ENCODE assay signal across 8 cellular contexts in genomic region chr4:38177792-38178665, GRCh38.
DNase-seq lines count a peak whose midpoint lies in the region; ATAC-seq, FAIRE-seq and TF ChIP-seq lines count a peak whose summit lies in the region.

No MANE protein-coding gene starts in this region.

- H3K9me3 ChIP-seq in Caco-2 (no peaks in the 10 kb centered on the region), body of pancreas (no peaks in the 10 kb centered on the region)

- BruUV-seq in Caco-2 (replicated peaks; lab: Mats Ljungman, UMichigan), result no TSS peak

- H3K4me1 ChIP-seq in Caco-2 (0 out of 2 replicates have a peak, but pooled peaks cover 3% of the 10 kb centered on the region), body of pancreas (peaks cover 24% of the 10 kb centered on the region)

- CTCF ChIA-PET in Caco-2 (lab: Charles Lee), result no interaction called here

- no peak for TF ChIP-seq POLR2A in body of pancreas (IDR thresholded peaks at IDR 0.05)
- TF ChIP-seq POLR2A in GM12892 (IDR thresholded peaks at IDR 0.05; ENCODE audit: low read depth, low read length), result no peak

- no peak for DNase-seq in Caco-2
- DNase-seq in SW480 (ENCODE audit: low spot score), result peak; percentile 58
- DNase-seq in body of pancreas, result peak; percentile 89 to 95 (median 94)
- DNase-seq in natural killer cell, result peak; percentile 29
- DNase-seq in AG08395 (ENCODE audit: low spot score), result no peak
- DNase-seq in pons (ENCODE audit: low spot score), result no peak
- no peak for DNase-seq in GM12892 (ENCODE audit: insufficient read length)
- no peak for DNase-seq in NCI-H446 (lab: John Stamatoyannopoulos, UW)

- no peak for FAIRE-seq in GM12892 (lab: Jason Lieb, UNC)

- no peaks in the 10 kb centered on the region for H3K36me3 ChIP-seq in Caco-2 (ENCODE audit: control insufficient read depth, insufficient read depth, low read length)
- no peaks in the 10 kb centered on the region for H3K36me3 ChIP-seq in body of pancreas (replicated peaks in 1 of 2; ENCODE audit: insufficient read depth in 1 of 2, low read depth in 2 of 2)

- H3K27ac Mint-ChIP-seq in Caco-2 (ENCODE audit: unreplicated experiment) (peak overlapping the region; percentile 26), natural killer cell (peak overlapping the region in 1 of 2 donors; percentile 79)

- H3K4me1 Mint-ChIP-seq in Caco-2 (ENCODE audit: low read depth, unreplicated experiment) (peaks cover 7% of the 10 kb centered on the region), natural killer cell (peaks cover 38 to 43% of the 10 kb centered on the region in 2 donors)

- peak; percentile 88 for ATAC-seq in body of pancreas
- peak; percentile 53 to 62 (median 62) for ATAC-seq in natural killer cell

- H3K9me3 Mint-ChIP-seq in Caco-2 (ENCODE audit: unreplicated experiment) (no peaks in the 10 kb centered on the region), natural killer cell (no peaks in the 10 kb centered on the region)

- 42 to 47% methylated on average over 9 of the region's 9 CpGs for WGBS in body of pancreas, 2 donors

- H3K27me3 ChIP-seq in Caco-2 (replicated peaks; ENCODE audit: control insufficient read depth, insufficient read depth, low read length), result no peaks in the 10 kb centered on the region
- no peaks in the 10 kb centered on the region for H3K27me3 ChIP-seq in body of pancreas

- H3K36me3 Mint-ChIP-seq in Caco-2 (ENCODE audit: insufficient read depth, unreplicated experiment) (no peaks in the 10 kb centered on the region), natural killer cell (no peaks in the 10 kb centered on the region)

- H3K27me3 Mint-ChIP-seq in Caco-2 (ENCODE audit: insufficient read depth, unreplicated experiment) (no peaks in the 10 kb centered on the region), natural killer cell (ENCODE audit: low read depth in 2 of 2) (peaks cover 2 to 7% of the 10 kb centered on the region in 2 donors)

- POLR2A ChIA-PET in Caco-2 (lab: Charles Lee), result no interaction called here

- H3K4me3 ChIP-seq in Caco-2 (ENCODE audit: low read depth, low read length), result no peak overlapping the region
- H3K4me3 ChIP-seq in body of pancreas, result no peak overlapping the region

- H3K27ac ChIP-seq in body of pancreas, result peak overlapping the region; percentile 80 to 92 (median 88)

- H3K4me3 Mint-ChIP-seq in Caco-2 (ENCODE audit: unreplicated experiment), result no peak overlapping the region
- peak overlapping the region; percentile 78 for H3K4me3 Mint-ChIP-seq in natural killer cell

- intact Hi-C loops in Caco-2 (cut with micrococcal nuclease; ENCODE audit: unreplicated experiment) (loop anchor here (2.0 kb wide), 1 partner anchor 141 kb away; no protein-coding TSS in a partner anchor), body of pancreas (cut with DNase I) (loop anchor here (10.0 kb wide), 1 partner anchor 103 kb away; no protein-coding TSS in a partner anchor), natural killer cell (cut with micrococcal nuclease) (loop anchor here (1.0 to 5.0 kb wide), 3 partner anchors 46 to 679 kb away; partner anchors contain the start of gene TLR6)

- TF ChIP-seq CTCF in Caco-2 (IDR thresholded peaks at IDR 0.05; ENCODE audit: insufficient read depth in 1 of 2, low read depth in 1 of 2, low read length in 1 of 2, severe bottlenecking in 1 of 2, unreplicated experiment in 1 of 2) (no peak), body of pancreas (IDR thresholded peaks at IDR 0.05) (peak in 1 of 7 experiments; percentile 13), natural killer cell (IDR thresholded peaks at IDR 0.05) (no peak)

Comparison
In these comparisons a context has a peak if more than half of its experiments do, and no peak if none do; other contexts are left out.
1. DNase-seq: peak in SW480 (single experiment), body of pancreas (4 of 4) and natural killer cell (single experiment); none in Caco-2 (0 of 2), AG08395 (single experiment), pons (single experiment), GM12892 (single experiment) and NCI-H446 (0 of 2).